ENCODE assay signal across 1 cellular context in genomic region chr19:1401889-1402217, GRCh38.
TF ChIP-seq lines count a peak whose summit lies in the region.

No MANE protein-coding gene starts in this region.

TF ChIP-seq in GM12878, 131 proteins besides CTCF, POLR2A, EP300 and RAD21:
- TF ChIP-seq POU2F2 (IDR thresholded peaks at IDR 0.05; ENCODE audit: borderline replicate concordance, low read depth, low read length) (no peak), POLR2AphosphoS2 (IDR thresholded peaks at IDR 0.05; ENCODE audit: low read depth, low read length) (no peak), MLLT1 (IDR thresholded peaks at IDR 0.05) (0 out of 2 replicates have a peak, but pooled peaks have one; percentile 19)
